ENCODE assay signal across 1 cellular context in genomic region chr7:157543791-157544190, GRCh38.
TF ChIP-seq lines count a peak whose summit lies in the region.

No MANE protein-coding gene starts in this region.

TF ChIP-seq in H1, 55 proteins besides CTCF, POLR2A, EP300 and RAD21 (continued from another document):
- TF ChIP-seq RBBP5 (IDR thresholded peaks at IDR 0.05; ENCODE audit: borderline replicate concordance, low read depth, low read length): no peak
- TF ChIP-seq RFX5 (IDR thresholded peaks at IDR 0.05; ENCODE audit: borderline replicate concordance, low read depth, low read length): no peak
- TF ChIP-seq ASH2L (IDR thresholded peaks at IDR 0.05; ENCODE audit: low read length): no peak
- no peak for TF ChIP-seq SRF (IDR thresholded peaks at IDR 0.05; ENCODE audit: low read depth, low read length)
